In genomic region chr10:111076682-111077661, GRCh38 we compare ENCODE assay signal across 8 cellular contexts. TPM values are rescaled to one million over a fixed set of nuclear protein-coding genes. Genes with fewer than 3 reads are reported as not detected.
DNase-seq lines count a peak whose midpoint lies in the region; TF ChIP-seq lines count a peak whose summit lies in the region.

TSS of gene ADRA2A (plus strand) at chr10:111077029. CDS start at chr10:111077997, 968 bp downstream.

- H3K4me3 ChIP-seq in GM23248 = peak within 1 kb of the TSS; percentile 80
- peak within 1 kb of the TSS; percentile 43 for H3K4me3 ChIP-seq in cardiac muscle cell

- TF ChIP-seq CTCF in cardiac muscle cell (IDR thresholded peaks at IDR 0.05; ENCODE audit: low read depth, low read length) (no peak), osteocyte (IDR thresholded peaks at IDR 0.05) (no peak)

- H3K27me3 Mint-ChIP-seq in osteocyte (ENCODE audit: unreplicated experiment) = peaks cover 56% of the 10 kb centered on the region

- H3K79me2 ChIP-seq in GM23248 (ENCODE audit: insufficient read depth) = no peaks in the 10 kb centered on the region

- H2AFZ ChIP-seq in GM23248 = peak within 1 kb of the TSS; percentile 87

- 1% methylated on average over 53 to 65 of the region's 89 CpGs for WGBS in GM23248 (ENCODE audit: low coverage in 1 of 2, low lambda C conversion rate in 2 of 2, missing lambda C conversion rate in 2 of 2), 2 experiments

- H3K4me2 ChIP-seq in GM23248 (ENCODE audit: unreplicated experiment) = peak within 1 kb of the TSS; percentile 91

- H3K27ac ChIP-seq in GM23248 (no peak within 1 kb of the TSS), cardiac muscle cell (no peak within 1 kb of the TSS)

- no peak within 1 kb of the TSS for H3K27ac Mint-ChIP-seq in osteocyte (ENCODE audit: unreplicated experiment)

- H3K9ac ChIP-seq in GM23248 = peak within 1 kb of the TSS; percentile 69

- no peaks in the 10 kb centered on the region for H3K9me2 ChIP-seq in GM23248 (ENCODE audit: insufficient read depth)

- no peaks in the 10 kb centered on the region; the same call in 1 of the 2 replicates for H4K20me1 ChIP-seq in GM23248 (ENCODE audit: insufficient read depth)

- H3K36me3 Mint-ChIP-seq in osteocyte (ENCODE audit: unreplicated experiment) = no peaks in the 10 kb centered on the region

- H3K4me1 Mint-ChIP-seq in osteocyte (ENCODE audit: unreplicated experiment) = peaks cover 7% of the 10 kb centered on the region

- H3K4me3 Mint-ChIP-seq in osteocyte (ENCODE audit: unreplicated experiment) = peak within 1 kb of the TSS; percentile 80

- H3K4me1 ChIP-seq in GM23248 (ENCODE audit: insufficient read depth) (peaks cover 8% of the 10 kb centered on the region), cardiac muscle cell (ENCODE audit: low read depth) (no peaks in the 10 kb centered on the region)

- DNase-seq in COLO668 (lab: John Stamatoyannopoulos, UW; ENCODE audit: unreplicated experiment) = peak; percentile 60
- DNase-seq in GM23248 = peak; percentile 91
- DNase-seq in NCI-H226 = peak; percentile 35
- peak; percentile 28 for DNase-seq in activated naive CD4-positive, alpha-beta T cell treated with anti-CD3 and anti-CD28 coated beads, Interleukin-2, amount 50 U/mL, for 16 hours
- DNase-seq in cardiac muscle cell (ENCODE audit: low read depth in 1 of 2, low spot score in 1 of 2) = peak; percentile 47 to 75
- DNase-seq in osteocyte (ENCODE audit: extremely low spot score, unreplicated experiment) = peak; percentile 86
- DNase-seq in NCI-H2081 treated with DMSO at 0.1 percent for 48 hours (lab: John Stamatoyannopoulos, UW) = no peak
- DNase-seq in NAMALWA (ENCODE audit: low spot score) = no peak

- H3K27me3 ChIP-seq in GM23248 (replicated peaks; ENCODE audit: insufficient read depth) (no peaks in the 10 kb centered on the region), cardiac muscle cell (peaks cover 84% of the 10 kb centered on the region)

- H3F3A ChIP-seq in GM23248 (ENCODE audit: insufficient read depth) = no peaks in the 10 kb centered on the region

- no peaks in the 10 kb centered on the region; the same call in 1 of the 2 replicates for H3K36me3 ChIP-seq in GM23248 (ENCODE audit: low read depth)
- H3K36me3 ChIP-seq in cardiac muscle cell = no peaks in the 10 kb centered on the region

- in situ Hi-C loops in GM23248 (cut with MboI) = loop anchor here (10.0 kb wide), 1 partner anchor 778 kb away; no protein-coding TSS in a partner anchor

- no peaks in the 10 kb centered on the region for H3K9me3 Mint-ChIP-seq in osteocyte (ENCODE audit: unreplicated experiment)

- no peaks in the 10 kb centered on the region for H3K9me3 ChIP-seq in GM23248 (ENCODE audit: low read depth)
- no peaks in the 10 kb centered on the region for H3K9me3 ChIP-seq in cardiac muscle cell (ENCODE audit: low read depth)

RNA-seq across cellular contexts. Expression of gene ADRA2A, which starts in this region (rescaled TPM):
- 74.8 and 77.1 TPM in 2 replicates for total RNA-seq in GM23248 (2014; rRNA removed; shearing (Covaris generic))
- polyA plus RNA-seq in GM23248 (2016; fragmentation: Nextera tagmentation; extraction: Ambion mirVana) (18.9 and 20.2 TPM in 2 replicates), cardiac muscle cell (0.54 TPM in 1 of 2 replicates, not detected in the other)
- total RNA-seq in cardiac muscle cell (0.11 and 0.24 TPM in 2 replicates), osteocyte (not detected in 2 replicates)

Comparison
In these comparisons a context has a peak if more than half of its experiments do, and no peak if none do; other contexts are left out.
1. RNA of gene ADRA2A (total RNA-seq): 74.8 to 77.1 TPM in GM23248; 0.11 to 0.24 TPM in cardiac muscle cell and not detected in osteocyte; every median in the first group is over 10 times any median in the second.
2. RNA of gene ADRA2A (polyA plus RNA-seq): 18.9 to 20.2 TPM in GM23248; 0.54 TPM in cardiac muscle cell; every median in the first group is over 10 times any median in the second.
3. Peak in DNase-seq and H3K4me3 ChIP-seq in cardiac muscle cell; RNA of the gene not detected or under 1 TPM.
4. Peak in DNase-seq in osteocyte; RNA of the gene not detected or under 1 TPM.
5. DNase-seq: peak in COLO668 (single experiment), GM23248 (single experiment), NCI-H226 (single experiment) and activated naive CD4-positive, alpha-beta T cell treated with anti-CD3 and anti-CD28 coated beads, Interleukin-2, amount 50 U/mL, for 16 hours (single experiment); none in NCI-H2081 treated with DMSO at 0.1 percent for 48 hours (single experiment) and NAMALWA (single experiment).